ENCODE assay signal across 8 cellular contexts in the genomic region with DNA sequence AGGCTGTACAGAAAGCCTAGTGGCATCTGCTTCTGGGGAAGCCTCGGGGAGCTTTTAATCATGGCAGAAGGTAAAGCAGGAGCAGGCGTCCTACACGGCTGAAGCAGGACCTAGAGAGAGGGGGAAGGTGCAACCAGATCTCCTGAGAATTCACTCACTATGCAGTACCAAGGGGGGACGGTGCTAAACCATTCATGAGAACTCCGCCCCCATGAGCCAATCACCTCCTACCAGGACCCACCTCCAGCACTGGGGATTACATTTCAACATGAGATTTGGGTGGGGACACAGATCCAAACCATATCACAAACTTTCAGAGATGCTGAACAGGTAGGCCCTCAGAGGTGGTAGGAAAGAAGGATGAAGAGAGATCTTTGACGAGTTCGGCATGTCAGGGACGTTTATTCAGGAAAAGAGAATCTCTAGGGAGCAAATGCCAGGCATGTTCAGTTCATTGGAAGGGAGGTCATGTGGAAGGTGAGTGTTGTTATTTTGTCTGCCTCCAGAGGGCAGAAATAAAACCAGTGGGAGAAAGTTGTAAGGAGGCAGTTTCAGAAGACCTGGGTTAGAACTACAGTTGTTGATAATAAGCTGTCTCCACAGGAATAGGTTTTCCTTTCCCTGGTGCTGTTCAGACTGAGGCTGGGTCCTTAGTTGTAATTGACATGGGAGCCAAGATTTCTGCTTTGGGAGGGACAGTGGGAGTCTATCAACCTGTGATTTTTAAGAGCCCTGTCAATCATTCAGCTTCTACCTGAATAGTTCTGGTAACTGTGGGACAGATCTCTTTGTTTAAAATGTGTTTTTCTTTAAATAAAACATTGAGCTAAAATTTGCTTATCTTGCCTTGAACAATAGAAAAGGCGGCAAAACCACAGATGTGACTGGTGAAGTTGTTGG. TPM values are rescaled to one million over a fixed set of nuclear protein-coding genes. Genes with fewer than 3 reads are reported as not detected.
A peak's percentile ranks its signal among the peaks of the same experiment; 100 is the strongest.
DNase-seq lines count a peak whose midpoint lies in the region; ATAC-seq and TF ChIP-seq lines count a peak whose summit lies in the region.

No MANE protein-coding gene starts in this region.

- H3K9me3 ChIP-seq in left ventricle myocardium inferior (replicated peaks) = no peaks in the 10 kb centered on the region
- H3K9me3 ChIP-seq in colonic mucosa = no peaks in the 10 kb centered on the region

- H3K27me3 ChIP-seq in left ventricle myocardium inferior (ENCODE audit: low read depth) = no peaks in the 10 kb centered on the region
- no peaks in the 10 kb centered on the region for H3K27me3 ChIP-seq in colonic mucosa

- TF ChIP-seq POLR2A in NB4 (IDR thresholded peaks at IDR 0.05; ENCODE audit: extremely low read depth, insufficient read length) = no peak

- no peak overlapping the region for H3K27ac ChIP-seq in left ventricle myocardium inferior (replicated peaks)
- H3K27ac ChIP-seq in colonic mucosa = no peak overlapping the region

- no peak overlapping the region for H3K27ac Mint-ChIP-seq in nephron progenitor cell

- H3K4me1 Mint-ChIP-seq in nephron progenitor cell = peaks cover 31% of the 10 kb centered on the region

- intact Hi-C loops in left ventricle myocardium inferior (cut with micrococcal nuclease) (loop anchor here (10.0 kb wide), 2 partner anchors 200 to 300 kb away; no protein-coding TSS in a partner anchor), Right ventricle myocardium inferior (cut with DNase I) (loop anchor here (5.0 kb wide), 2 partner anchors 198 to 297 kb away; no protein-coding TSS in a partner anchor), colonic mucosa (cut with DNase I) (loop anchor here (10.0 kb wide), 1 partner anchor 280 kb away; no protein-coding TSS in a partner anchor)

- H3K9ac ChIP-seq in colonic mucosa (ENCODE audit: low read depth in 2 of 2, low read length in 2 of 2) = no peak overlapping the region

- H3K36me3 Mint-ChIP-seq in nephron progenitor cell (ENCODE audit: low read depth) = peaks cover 8% of the 10 kb centered on the region

- H3K4me1 ChIP-seq in left ventricle myocardium inferior (peaks cover 16% of the 10 kb centered on the region), colonic mucosa (no peaks in the 10 kb centered on the region)

- DNase-seq in left ventricle myocardium inferior (no peak), Right ventricle myocardium inferior (ENCODE audit: missing footprints) (no peak), NB4 (ENCODE audit: low read depth) (peak; percentile 58), colonic mucosa (peak; percentile 62), nephron progenitor cell (no peak), DMS79 treated with DMSO at 0.1 percent for 48 hours (lab: John Stamatoyannopoulos, UW) (no peak)
- no peak for DNase-seq in activated CD4-positive, CD25-positive, alpha-beta regulatory T cell treated with anti-CD3 and anti-CD28 coated beads, Interleukin-2, amount 50 U/mL, for 72 hours

- H3K4me3 Mint-ChIP-seq in nephron progenitor cell = peak overlapping the region; percentile 5

- peaks cover 14% of the 10 kb centered on the region for H3K9me3 Mint-ChIP-seq in nephron progenitor cell

- H3K4me3 ChIP-seq in left ventricle myocardium inferior (no peak overlapping the region), NB4 (ENCODE audit: low read depth, low read length) (no peak overlapping the region), colonic mucosa (no peak overlapping the region)

- TF ChIP-seq CTCF in left ventricle myocardium inferior (IDR thresholded peaks at IDR 0.05; ENCODE audit: borderline replicate concordance) (peak; percentile 61), NB4 (IDR thresholded peaks at IDR 0.05; ENCODE audit: low read depth, low read length) (peak; percentile 23), colonic mucosa (IDR thresholded peaks at IDR 0.05) (peak; percentile 49), nephron progenitor cell (IDR thresholded peaks at IDR 0.05) (no peak)

- ATAC-seq in Right ventricle myocardium inferior (no peak), GM18519 (IDR thresholded peaks at IDR 0.05; ENCODE audit: low FRiP score, unreplicated experiment) (no peak)

- H3K36me3 ChIP-seq in left ventricle myocardium inferior (no peaks in the 10 kb centered on the region), colonic mucosa (no peaks in the 10 kb centered on the region)

- H3K27me3 Mint-ChIP-seq in nephron progenitor cell (ENCODE audit: low read depth, poor library complexity) = peaks cover 4% of the 10 kb centered on the region

RNA-seq across cellular contexts. Expression of a gene that starts 4.3 kb away (rescaled TPM):
- total RNA-seq in left ventricle myocardium inferior (75.7 TPM), Right ventricle myocardium inferior (57.8 TPM), colonic mucosa (100 to 1,000 TPM in 1 of 2 donors, 10 to 100 TPM in 1; 66.7 to 142 TPM)

Comparison
In these comparisons a context has a peak if more than half of its experiments do, and no peak if none do; other contexts are left out.
1. DNase-seq: peak in NB4 (single experiment) and colonic mucosa (single experiment); none in left ventricle myocardium inferior (single experiment), Right ventricle myocardium inferior (single experiment), nephron progenitor cell (single experiment), activated CD4-positive, CD25-positive, alpha-beta regulatory T cell treated with anti-CD3 and anti-CD28 coated beads, Interleukin-2, amount 50 U/mL, for 72 hours (single experiment) and DMS79 treated with DMSO at 0.1 percent for 48 hours (single experiment).